8 cellular contexts compared by ENCODE assay signal in the genomic region with DNA sequence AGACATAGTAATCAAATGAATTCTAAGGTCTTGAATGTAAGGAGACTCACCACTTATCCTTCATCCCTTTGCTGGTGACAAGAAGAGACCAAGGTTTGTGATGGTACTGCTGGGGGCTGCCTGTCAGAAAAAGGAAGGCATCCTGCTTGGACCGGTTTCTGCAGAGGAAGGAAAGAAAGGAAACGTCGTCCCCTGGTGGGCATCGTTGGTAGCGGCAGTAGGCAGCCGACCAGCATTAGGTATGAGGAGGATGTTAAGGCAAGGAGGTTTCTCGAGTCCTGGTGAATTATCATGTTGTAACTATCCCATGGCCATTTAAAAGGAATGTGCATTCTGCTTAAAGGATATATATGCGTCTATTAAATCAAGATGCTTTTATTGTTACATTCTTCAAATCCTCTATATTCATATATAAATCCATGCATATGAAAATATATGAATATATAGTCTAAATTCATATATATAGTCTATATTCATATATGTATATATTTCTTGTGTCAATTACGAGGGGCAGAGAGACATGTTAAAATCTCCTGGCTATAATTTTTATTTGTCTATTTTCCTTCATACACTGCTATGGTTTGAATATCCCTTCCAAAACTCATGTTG.
A peak's percentile ranks its signal among the peaks of the same experiment; 100 is the strongest.
DNase-seq lines count a peak whose midpoint lies in the region; ATAC-seq, FAIRE-seq and TF ChIP-seq lines count a peak whose summit lies in the region.

No MANE protein-coding gene starts in this region.

- H3K4ac ChIP-seq in H1 (replicated peaks; ENCODE audit: insufficient read length, low read depth, low read length) = no peak overlapping the region

- H3K4me2 ChIP-seq in H1 (ENCODE audit: insufficient read depth in 1 of 2, low read depth in 2 of 2, low read length in 2 of 2) = no peak overlapping the region

- H2BK5ac ChIP-seq in H1 (ENCODE audit: low read depth, low read length) = no peak overlapping the region

- WGBS in H1 (ENCODE audit: extremely low coverage in 1 of 2, insufficient coverage in 1 of 2, insufficient read length in 1 of 2, insufficient replicate concordance in 2 of 2, low coverage in 1 of 2, low lambda C conversion rate in 2 of 2, missing lambda C conversion rate in 1 of 2), 2 experiments = 14% methylated on average over 9 of the region's 9 CpGs; no CpG with 5 or more reads in 1 of the 2 experiments

- TF ChIP-seq CTCF in H1 (IDR thresholded peaks at IDR 0.05; ENCODE audit: control extremely low read depth in 1 of 3, insufficient read depth in 1 of 3, low read depth in 1 of 3, low read length in 3 of 3) (peak; percentile 95 to 100 (median 100)), mucosa of descending colon (IDR thresholded peaks at IDR 0.05) (peak; percentile 89)

- no peak overlapping the region for H2BK15ac ChIP-seq in H1 (ENCODE audit: low read length)

- no peaks in the 10 kb centered on the region for H3K79me1 ChIP-seq in H1 (ENCODE audit: low read depth, low read length)

- FAIRE-seq in G401.6 (lab: Jason Lieb, UNC) (peak; percentile 78), H1 (lab: Jason Lieb, UNC) (peak; percentile 74)

- H3K4me1 Mint-ChIP-seq in activated CD4-positive, alpha-beta memory T cell treated with anti-CD3 and anti-CD28 coated beads, Interleukin-2, amount 10 ng/mL, durations not matched to agents 7 days and 5 days = no peaks in the 10 kb centered on the region

- no peaks in the 10 kb centered on the region for H3K36me3 ChIP-seq in H1 (ENCODE audit: control insufficient read depth in 2 of 4, insufficient read depth in 4 of 4, low read length in 3 of 4)
- H3K36me3 ChIP-seq in mucosa of descending colon (ENCODE audit: low read depth) = no peaks in the 10 kb centered on the region

- no peaks in the 10 kb centered on the region for H3K36me3 Mint-ChIP-seq in activated CD4-positive, alpha-beta memory T cell treated with anti-CD3 and anti-CD28 coated beads, Interleukin-2, amount 10 ng/mL, durations not matched to agents 7 days and 5 days (ENCODE audit: low read depth)

- H3K9ac ChIP-seq in H1 (replicated peaks in 1 of 4; ENCODE audit: extremely low read depth in 1 of 4, low read depth in 3 of 4, low read length in 3 of 4) = no peak overlapping the region

- no peak for TF ChIP-seq EP300 in H1 (IDR thresholded peaks at IDR 0.05; ENCODE audit: borderline replicate concordance in 1 of 2, low read depth in 2 of 2, low read length in 2 of 2)

- H4K8ac ChIP-seq in H1 (ENCODE audit: extremely low read depth, insufficient read depth, low read length) = no peak overlapping the region

- H3K4me1 ChIP-seq in H1 (replicated peaks in 1 of 4; ENCODE audit: control insufficient read depth in 3 of 4, insufficient read depth in 4 of 4, low read length in 3 of 4) = no peaks in the 10 kb centered on the region
- no peaks in the 10 kb centered on the region for H3K4me1 ChIP-seq in mucosa of descending colon (ENCODE audit: low read depth)

- H3K79me2 ChIP-seq in H1 (ENCODE audit: control insufficient read depth in 1 of 2, insufficient read depth in 2 of 2, low read length in 2 of 2) = no peaks in the 10 kb centered on the region

- ATAC-seq in HG03103 (IDR thresholded peaks at IDR 0.05; ENCODE audit: low read depth, unreplicated experiment) (peak; percentile 63), mucosa of descending colon (peak; percentile 79), GM19455 (IDR thresholded peaks at IDR 0.05; ENCODE audit: unreplicated experiment) (no peak)

- no peak overlapping the region for H3K18ac ChIP-seq in H1 (ENCODE audit: extremely low read depth, low read length)

- H3K9me3 Mint-ChIP-seq in activated CD4-positive, alpha-beta memory T cell treated with anti-CD3 and anti-CD28 coated beads, Interleukin-2, amount 10 ng/mL, durations not matched to agents 7 days and 5 days = no peaks in the 10 kb centered on the region

- H3K27me3 ChIP-seq in H1 (replicated peaks in 1 of 4; ENCODE audit: control insufficient read depth in 3 of 4, extremely low read depth in 1 of 4, insufficient read depth in 3 of 4, low read length in 3 of 4) = peaks cover 0 to 3% (median under 1%) of the 10 kb centered on the region in 4 experiments; a peak in 3 of 7 replicates

- no peak overlapping the region for H2AFZ ChIP-seq in H1 (ENCODE audit: low read length)

- H4K5ac ChIP-seq in H1 (ENCODE audit: insufficient read length, low read depth, low read length) = no peak overlapping the region

- H3K56ac ChIP-seq in H1 (replicated peaks; ENCODE audit: insufficient read length, low read depth, low read length) = no peak overlapping the region

- H3K4me3 ChIP-seq in H1 (ENCODE audit: extremely low read depth in 1 of 4, insufficient read depth in 2 of 4, low read depth in 3 of 4, low read length in 4 of 4) = no peak overlapping the region
- no peak overlapping the region for H3K4me3 ChIP-seq in mucosa of descending colon

- no peak overlapping the region for H4K91ac ChIP-seq in H1 (replicated peaks; ENCODE audit: insufficient read length, low read length)

- intact Hi-C loops in mucosa of descending colon (cut with DNase I, micrococcal nuclease) = loop anchor here in 1 of 2 donors (10.0 kb wide), 1 partner anchor 343 kb away; a partner anchor contains a TSS

- no peak overlapping the region for H3K27ac Mint-ChIP-seq in activated CD4-positive, alpha-beta memory T cell treated with anti-CD3 and anti-CD28 coated beads, Interleukin-2, amount 10 ng/mL, durations not matched to agents 7 days and 5 days

- H2BK120ac ChIP-seq in H1 (replicated peaks; ENCODE audit: low read depth, low read length) = no peak overlapping the region

- CTCF ChIA-PET in activated CD4-positive, alpha-beta memory T cell treated with anti-CD3 and anti-CD28 coated beads, Interleukin-2, amount 10 ng/mL, durations not matched to agents 7 days and 5 days (lab: Charles Lee) = interaction anchor here (1.0 to 5.7 kb wide), 5 partner anchors 9 to 344 kb away, joined by 3 to 67 read pairs (median 8); a partner anchor contains a TSS
- CTCF ChIA-PET in H1 (lab: Charles Lee; ENCODE audit: partially characterized antibody) = interaction anchor here (0.8 to 6.6 kb wide), 18 partner anchors 8 to 345 kb away, joined by 3 to 120 read pairs (median 6); a partner anchor contains a TSS

- H2BK12ac ChIP-seq in H1 (ENCODE audit: low read depth, low read length) = no peak overlapping the region

- no peaks in the 10 kb centered on the region for H4K20me1 ChIP-seq in H1 (replicated peaks in 1 of 2; ENCODE audit: control insufficient read depth in 1 of 2, insufficient read depth in 2 of 2, low read length in 2 of 2)

- H3K9me3 ChIP-seq in H1 (ENCODE audit: insufficient read depth in 2 of 2, low read depth in 1 of 2, low read length in 1 of 2) (no peaks in the 10 kb centered on the region), mucosa of descending colon (no peaks in the 10 kb centered on the region)

- DNase-seq in NCI-H748 treated with DMSO at 0.1 percent for 48 hours (lab: John Stamatoyannopoulos, UW) (peak; percentile 12), H1 (ENCODE audit: low read depth in 1 of 2, low spot score in 2 of 2) (peak; percentile 73 to 95), mucosa of descending colon (peak in 2 of 3 donors; percentile 77 to 85)
- DNase-seq in activated CD4-positive, alpha-beta memory T cell treated with anti-CD3 and anti-CD28 coated beads, Interleukin-2, amount 10 ng/mL, durations not matched to agents 7 days and 5 days = peak; percentile 72
- peak; percentile 50 to 51 for DNase-seq in stimulated activated CD8-positive, alpha-beta memory T cell treated with anti-CD3 and anti-CD28 coated beads, Interleukin-7, amount 100 ng/mL, for 1 hour (ENCODE audit: low read depth in 2 of 2)

- no peak overlapping the region for H3K14ac ChIP-seq in H1 (ENCODE audit: insufficient read length)

- peaks cover 22% of the 10 kb centered on the region for H3K27me3 Mint-ChIP-seq in activated CD4-positive, alpha-beta memory T cell treated with anti-CD3 and anti-CD28 coated beads, Interleukin-2, amount 10 ng/mL, durations not matched to agents 7 days and 5 days

- H3K23me2 ChIP-seq in H1 (ENCODE audit: low read depth, low read length) = no peaks in the 10 kb centered on the region

- no peak overlapping the region for H2BK20ac ChIP-seq in H1 (ENCODE audit: low read length)

- no peak for TF ChIP-seq POLR2A in H1 (IDR thresholded peaks at IDR 0.05; ENCODE audit: control extremely low read depth in 1 of 2, low read depth in 2 of 2, low read length in 2 of 2)

- H2AK5ac ChIP-seq in H1 (ENCODE audit: low read depth, low read length) = no peak overlapping the region

- TF ChIP-seq RAD21 in H1 (IDR thresholded peaks at IDR 0.05 in 1 of 2, conservative IDR thresholded peaks at IDR 0.05 in 1 of 2; ENCODE audit: low read depth in 2 of 2, low read length in 2 of 2) = peak; percentile 98 to 99

- no peak overlapping the region for H3K27ac ChIP-seq in H1 (ENCODE audit: low read depth, low read length)

- POLR2A ChIA-PET in activated CD4-positive, alpha-beta memory T cell treated with anti-CD3 and anti-CD28 coated beads, Interleukin-2, amount 10 ng/mL, durations not matched to agents 7 days and 5 days (lab: Charles Lee) = interaction anchor here (0.9 kb wide), 1 partner anchor 344 kb away, joined by 4 read pairs; no protein-coding TSS in a partner anchor
- POLR2A ChIA-PET in H1 (lab: Charles Lee; ENCODE audit: partially characterized antibody) = no interaction called here

- H3K23ac ChIP-seq in H1 (ENCODE audit: insufficient read length) = no peak overlapping the region

- H3K4me3 Mint-ChIP-seq in activated CD4-positive, alpha-beta memory T cell treated with anti-CD3 and anti-CD28 coated beads, Interleukin-2, amount 10 ng/mL, durations not matched to agents 7 days and 5 days = no peak overlapping the region

TF ChIP-seq in H1, 55 proteins besides CTCF, POLR2A, EP300 and RAD21 (continues in another document):
- TF ChIP-seq MAFK (IDR thresholded peaks at IDR 0.05; ENCODE audit: low read depth, low read length) (no peak), NANOG (IDR thresholded peaks at IDR 0.05; ENCODE audit: insufficient read depth, low read depth, low read length, poor library complexity, severe bottlenecking) (no peak), BRCA1 (IDR thresholded peaks at IDR 0.05; ENCODE audit: low read depth, low read length) (no peak), CREB1 (IDR thresholded peaks at IDR 0.05) (no peak), RNF2 (IDR thresholded peaks at IDR 0.05; ENCODE audit: borderline replicate concordance, low read depth, low read length, missing control alignments, poor library complexity, severe bottlenecking) (no peak), KDM1A (IDR thresholded peaks at IDR 0.05; ENCODE audit: borderline replicate concordance, low read length) (no peak), KDM4A (IDR thresholded peaks at IDR 0.05; ENCODE audit: low read depth, low read length, severe bottlenecking) (no peak), YY1 (IDR thresholded peaks at IDR 0.05; ENCODE audit: low read depth, low read length) (0 out of 2 replicates have a peak, but pooled peaks have one; percentile 25), SRF (IDR thresholded peaks at IDR 0.05; ENCODE audit: low read depth, low read length) (no peak), JUND (IDR thresholded peaks at IDR 0.05; ENCODE audit: low read length) (0 out of 2 replicates have a peak, but pooled peaks have one; percentile 30), NRF1 (IDR thresholded peaks at IDR 0.05; ENCODE audit: low read depth, low read length) (no peak), SIN3A (conservative IDR thresholded peaks at IDR 0.05 in 1 of 2, IDR thresholded peaks at IDR 0.05 in 1 of 2; ENCODE audit: low read depth in 1 of 2, low read length in 2 of 2) (0 out of 4 replicates have a peak, but pooled peaks of 1 of the 2 experiments have one; percentile 57)

Comparison
In these comparisons a context has a peak if more than half of its experiments do, and no peak if none do; other contexts are left out.
1. DNase-seq: peak in every context shown above with its lines; median percentile 84 in H1; 81 in mucosa of descending colon; 72 in activated CD4-positive, alpha-beta memory T cell treated with anti-CD3 and anti-CD28 coated beads, Interleukin-2, amount 10 ng/mL, durations not matched to agents 7 days and 5 days; 50 in stimulated activated CD8-positive, alpha-beta memory T cell treated with anti-CD3 and anti-CD28 coated beads, Interleukin-7, amount 100 ng/mL, for 1 hour; 12 in NCI-H748 treated with DMSO at 0.1 percent for 48 hours.